In genomic region chr3:127177226-127177625, GRCh38 we compare ENCODE assay signal across 12 cellular contexts. TPM values are rescaled to one million over a fixed set of nuclear protein-coding genes. Genes with fewer than 3 reads are reported as not detected.
DNase-seq lines count a peak whose midpoint lies in the region; ATAC-seq and TF ChIP-seq lines count a peak whose summit lies in the region.
"Had no signal": no experiment of that assay in that cellular context is flagged by ENCODE, and none has a peak within 500 bp of the region (broad histone marks: within the 10 kb centered on the region; RNA-seq: fewer than 3 reads in every experiment).

No MANE protein-coding gene starts in this region.

- H2AK5ac ChIP-seq in IMR-90 (ENCODE audit: low read depth, low read length) = no peak overlapping the region

- no peak overlapping the region for H2BK15ac ChIP-seq in IMR-90 (ENCODE audit: low read depth, low read length)

- H3K9me3 ChIP-seq in IMR-90 (ENCODE audit: control insufficient read depth, insufficient read depth, low read length) = no peaks in the 10 kb centered on the region
- H3K9me3 ChIP-seq in mucosa of descending colon = no peaks in the 10 kb centered on the region

- WGBS in IMR-90 (ENCODE audit: extremely low coverage in 2 of 2, insufficient read length in 1 of 2), 2 experiments = no CpG with 5 or more reads among the region's 1 CpG

- no peak overlapping the region for H3K9ac ChIP-seq in IMR-90 (ENCODE audit: low read depth, low read length)

- no peak overlapping the region for H4K91ac ChIP-seq in IMR-90 (ENCODE audit: insufficient read depth, low read depth, low read length)

- BruUV-seq in Calu3 (replicated peaks; lab: Mats Ljungman, UMichigan) = no TSS peak
- BruUV-seq in IMR-90 (replicated peaks; lab: Mats Ljungman, UMichigan) = no TSS peak

- H3K56ac ChIP-seq in IMR-90 (ENCODE audit: extremely low read depth, insufficient read depth, low read length) = no peak overlapping the region

- H3K9me3 Mint-ChIP-seq in Calu3 (ENCODE audit: low read depth, unreplicated experiment) (peaks cover 2% of the 10 kb centered on the region), chondrocyte (ENCODE audit: low read depth) (peaks cover 25% of the 10 kb centered on the region)
- H3K9me3 Mint-ChIP-seq: effector memory CD8-positive, alpha-beta T cell had no signal

- dilution Hi-C loops in IMR-90 (cut with HindIII; ENCODE audit: low sequenced_read_pairs, unreplicated experiment) = no loop called here

- TF ChIP-seq RAD21 in IMR-90 (IDR thresholded peaks at IDR 0.05; ENCODE audit: low read length) = no peak

- peaks cover 78% of the 10 kb centered on the region for H3K27me3 Mint-ChIP-seq in Calu3 (ENCODE audit: unreplicated experiment)
- H3K27me3 Mint-ChIP-seq in chondrocyte (ENCODE audit: low read depth) = peaks cover 12% of the 10 kb centered on the region

- no peak overlapping the region for H3K4me2 ChIP-seq in IMR-90 (ENCODE audit: low read depth, low read length)

- no peak overlapping the region for H3K27ac ChIP-seq in IMR-90 (ENCODE audit: insufficient read depth, low read length)
- H3K27ac ChIP-seq: spleen had no signal

- H3K14ac ChIP-seq in IMR-90 (replicated peaks; ENCODE audit: low read depth, low read length) = no peak overlapping the region

- peaks cover 3% of the 10 kb centered on the region; the same call in 1 of the 2 replicates for H3K4me1 ChIP-seq in IMR-90 (ENCODE audit: control insufficient read depth, insufficient read depth, low read length)
- no peaks in the 10 kb centered on the region for H3K4me1 ChIP-seq in mucosa of descending colon (ENCODE audit: low read depth)

- TF ChIP-seq POLR2A in IMR-90 (IDR thresholded peaks at IDR 0.05; ENCODE audit: low read depth, low read length) = no peak

- 0 out of 2 replicates have a peak, but pooled peaks cover 6% of the 10 kb centered on the region for H4K20me1 ChIP-seq in IMR-90 (ENCODE audit: insufficient read depth, low read length)

- H3K4me1 Mint-ChIP-seq in Calu3 (ENCODE audit: low read depth, unreplicated experiment) (no peaks in the 10 kb centered on the region), chondrocyte (ENCODE audit: low read depth) (peaks cover 9% of the 10 kb centered on the region)
- H3K4me1 Mint-ChIP-seq: activated CD8-positive, alpha-beta memory T cell treated with anti-CD3 and anti-CD28 coated beads, Interleukin-2, amount 10 ng/mL, durations not matched to agents 7 days and 5 days had no signal

- H3K18ac ChIP-seq in IMR-90 (ENCODE audit: low read depth, low read length) = no peak overlapping the region

- no peaks in the 10 kb centered on the region; the same call in 1 of the 2 replicates for H3K9me1 ChIP-seq in IMR-90 (ENCODE audit: insufficient read depth, low read length)

- H3K27ac Mint-ChIP-seq in Calu3 (ENCODE audit: unreplicated experiment) (no peak overlapping the region), chondrocyte (ENCODE audit: unreplicated experiment) (no peak overlapping the region)
- H3K27ac Mint-ChIP-seq: activated CD8-positive, alpha-beta memory T cell treated with anti-CD3 and anti-CD28 coated beads, Interleukin-2, amount 10 ng/mL, durations not matched to agents 7 days and 5 days; effector memory CD8-positive, alpha-beta T cell had no signal

- DNase-seq in Calu3 (peak; percentile 39), IMR-90 (no peak), chondrocyte (ENCODE audit: low spot score) (no peak), mucosa of descending colon (peak in 1 of 3 donors; percentile 49), NCI-H1930 (lab: John Stamatoyannopoulos, UW) (no peak), GM20000 (ENCODE audit: low spot score) (no peak), medulla oblongata (ENCODE audit: extremely low spot score) (no peak)
- DNase-seq: activated CD8-positive, alpha-beta memory T cell treated with anti-CD3 and anti-CD28 coated beads, Interleukin-2, amount 10 ng/mL, durations not matched to agents 7 days and 5 days; effector memory CD8-positive, alpha-beta T cell; NCI-H1417 treated with DMSO at 0.1 percent for 48 hours; spleen had no signal

- H3K27me3 ChIP-seq in IMR-90 (ENCODE audit: control insufficient read depth, insufficient read depth, low read length) = peaks cover 8% of the 10 kb centered on the region

- no peak overlapping the region for H2AFZ ChIP-seq in IMR-90 (replicated peaks; ENCODE audit: low read length, poor library complexity)

- no peaks in the 10 kb centered on the region for H3K79me1 ChIP-seq in IMR-90 (ENCODE audit: low read depth in 1 of 2, low read length in 2 of 2)

- no peak for TF ChIP-seq CTCF in Calu3 (IDR thresholded peaks at IDR 0.05; ENCODE audit: unreplicated experiment)
- TF ChIP-seq CTCF in IMR-90 (conservative IDR thresholded peaks at IDR 0.05; ENCODE audit: low read depth, low read length) = 0 out of 2 replicates have a peak, but pooled peaks have one; percentile 6
- TF ChIP-seq CTCF in chondrocyte (IDR thresholded peaks at IDR 0.05) = peak; percentile 14
- TF ChIP-seq CTCF in mucosa of descending colon (IDR thresholded peaks at IDR 0.05) = no peak
- no peak for TF ChIP-seq CTCF in GM20000 (IDR thresholded peaks at IDR 0.05; ENCODE audit: extremely low read depth, missing control alignments)

- POLR2A ChIA-PET in IMR-90 (lab: Charles Lee; ENCODE audit: unreplicated experiment) = no interaction called here

- H2BK5ac ChIP-seq in IMR-90 (ENCODE audit: low read depth, low read length, poor library complexity, severe bottlenecking) = no peak overlapping the region

- no peak overlapping the region for H3K4ac ChIP-seq in IMR-90 (ENCODE audit: low read depth, low read length)

- H3K4me3 Mint-ChIP-seq in Calu3 (ENCODE audit: low read depth, unreplicated experiment) (no peak overlapping the region), chondrocyte (ENCODE audit: unreplicated experiment) (no peak overlapping the region)
- H3K4me3 Mint-ChIP-seq: activated CD8-positive, alpha-beta memory T cell treated with anti-CD3 and anti-CD28 coated beads, Interleukin-2, amount 10 ng/mL, durations not matched to agents 7 days and 5 days; effector memory CD8-positive, alpha-beta T cell had no signal

- no peak for ATAC-seq in IMR-90 (ENCODE audit: low read depth)
- ATAC-seq in mucosa of descending colon = peak; percentile 37
- no peak for ATAC-seq in GM21723 (IDR thresholded peaks at IDR 0.05; ENCODE audit: unreplicated experiment)
- ATAC-seq: activated CD8-positive, alpha-beta memory T cell treated with anti-CD3 and anti-CD28 coated beads, Interleukin-2, amount 10 ng/mL, durations not matched to agents 7 days and 5 days; effector memory CD8-positive, alpha-beta T cell had no signal

- no peak overlapping the region for H3K4me3 ChIP-seq in IMR-90 (ENCODE audit: insufficient read depth, low read depth, low read length)
- H3K4me3 ChIP-seq in mucosa of descending colon = no peak overlapping the region
- H3K4me3 ChIP-seq: spleen had no signal

- no peak overlapping the region for H4K8ac ChIP-seq in IMR-90 (ENCODE audit: low read depth in 2 of 2, low read length in 2 of 2)

- no peak overlapping the region for H4K5ac ChIP-seq in IMR-90 (ENCODE audit: low read depth, low read length)

- no peak overlapping the region for H3K23ac ChIP-seq in IMR-90 (ENCODE audit: low read depth, low read length)

- no peak overlapping the region for H2BK120ac ChIP-seq in IMR-90 (ENCODE audit: low read depth, low read length)

- CTCF ChIA-PET in Calu3 (lab: Charles Lee) (interaction anchor here (0.6 to 0.9 kb wide), 2 partner anchors 127 to 462 kb away, joined by 4 to 6 read pairs; no protein-coding TSS in a partner anchor), IMR-90 (lab: Yijun Ruan, JAX) (no interaction called here)

- in situ Hi-C loops in IMR-90 (cut with MboI; ENCODE audit: low sequenced_read_pairs) = no loop called here

- H3K36me3 Mint-ChIP-seq in Calu3 (ENCODE audit: insufficient read depth, unreplicated experiment) = no peaks in the 10 kb centered on the region
- H3K36me3 Mint-ChIP-seq in chondrocyte (ENCODE audit: low read depth) = peaks cover 4% of the 10 kb centered on the region
- H3K36me3 Mint-ChIP-seq: activated CD8-positive, alpha-beta memory T cell treated with anti-CD3 and anti-CD28 coated beads, Interleukin-2, amount 10 ng/mL, durations not matched to agents 7 days and 5 days had no signal

- intact Hi-C loops in Calu3 (cut with micrococcal nuclease; ENCODE audit: unreplicated experiment) (loop anchor here (10.0 kb wide), 2 partner anchors 192 to 422 kb away; partner anchors contain the start of gene PLXNA1), IMR-90 (cut with micrococcal nuclease) (loop anchor here (2.0 kb wide), 1 partner anchor 498 kb away; no protein-coding TSS in a partner anchor), mucosa of descending colon (cut with DNase I, micrococcal nuclease) (no loop called here)

- H2BK20ac ChIP-seq in IMR-90 (ENCODE audit: low read depth, low read length) = no peak overlapping the region

- H3K36me3 ChIP-seq in IMR-90 (ENCODE audit: control insufficient read depth, insufficient read depth, low read length) (no peaks in the 10 kb centered on the region), mucosa of descending colon (ENCODE audit: low read depth) (no peaks in the 10 kb centered on the region)
- H3K36me3 ChIP-seq: spleen had no signal

- H2AK9ac ChIP-seq in IMR-90 (replicated peaks; ENCODE audit: low read depth, low read length, poor library complexity) = no peak overlapping the region

TF ChIP-seq in IMR-90, 13 proteins besides CTCF, POLR2A, EP300 and RAD21 (continues in another document):
- TF ChIP-seq RFX5 (IDR thresholded peaks at IDR 0.05; ENCODE audit: low read depth, low read length) = no peak
- TF ChIP-seq CEBPB (IDR thresholded peaks at IDR 0.05; ENCODE audit: low read depth, low read length) = no peak
- TF ChIP-seq FOS (IDR thresholded peaks at IDR 0.05; ENCODE audit: low read depth, low read length) = no peak
- no peak for TF ChIP-seq BHLHE40 (IDR thresholded peaks at IDR 0.05; ENCODE audit: low read depth, low read length)
- no peak for TF ChIP-seq SMC3 (IDR thresholded peaks at IDR 0.05; ENCODE audit: low read depth, low read length)
- TF ChIP-seq MXI1 (IDR thresholded peaks at IDR 0.05; ENCODE audit: borderline replicate concordance, low read depth, low read length) = no peak
- no peak for TF ChIP-seq MAZ (IDR thresholded peaks at IDR 0.05; ENCODE audit: borderline replicate concordance, low read depth, low read length)
- no peak for TF ChIP-seq CHD1 (IDR thresholded peaks at IDR 0.05; ENCODE audit: low read depth, low read length)

RNA-seq across cellular contexts. Expression of gene PRR23E, which starts 15.7 kb away (rescaled TPM):
- total RNA-seq in Calu3 (2022) (not detected in 2 replicates), IMR-90 (2012; rRNA removed) (not detected in 2 replicates), chondrocyte (not detected in 3 replicates), mucosa of descending colon (not detected)
- not detected in 2 replicates for polyA plus RNA-seq in IMR-90 (2012; rRNA removed)
- not detected in 2 replicates for polyA plus RNA-seq in IMR-90 (2012; cell fraction: cytosol; rRNA removed)
- not detected in 2 replicates for polyA plus RNA-seq in IMR-90 (2012; cell fraction: nucleus; rRNA removed; ENCODE audit: low replicate concordance)
- total RNA-seq: activated CD8-positive, alpha-beta memory T cell treated with anti-CD3 and anti-CD28 coated beads, Interleukin-2, amount 10 ng/mL, durations not matched to agents 7 days and 5 days; spleen had no signal
- polyA plus RNA-seq: spleen had no signal

Comparison
In these comparisons a context has a peak if more than half of its experiments do, and no peak if none do; other contexts are left out.
1. CTCF ChIP-seq: peak in IMR-90 (single experiment) and chondrocyte (single experiment); none in Calu3 (single experiment), mucosa of descending colon (single experiment) and GM20000 (single experiment).
2. intact Hi-C loops: an anchor here in Calu3 (10.0 kb wide) and IMR-90 (2.0 kb wide); none called in mucosa of descending colon.